Comparison of ENCODE assay signal across 2 cellular contexts in genomic region chr21:46621457-46622182, GRCh38.
TF ChIP-seq lines count a peak whose summit lies in the region.

No MANE protein-coding gene starts in this region.

TF ChIP-seq in SK-N-SH, 30 proteins besides CTCF, POLR2A, EP300 and RAD21 (continued from another document):
- TF ChIP-seq PBX3 (IDR thresholded peaks at IDR 0.05), result no peak
- no peak for TF ChIP-seq USF1 (IDR thresholded peaks at IDR 0.05; ENCODE audit: borderline replicate concordance, low read depth)
- TF ChIP-seq RCOR1 (IDR thresholded peaks at IDR 0.05; ENCODE audit: low read length), result no peak
- TF ChIP-seq TAF1 (IDR thresholded peaks at IDR 0.05; ENCODE audit: borderline replicate concordance, low read depth, low read length), result no peak
- no peak for TF ChIP-seq TEAD4 (IDR thresholded peaks at IDR 0.05; ENCODE audit: borderline replicate concordance, insufficient read depth)
- TF ChIP-seq, protein P1, sequence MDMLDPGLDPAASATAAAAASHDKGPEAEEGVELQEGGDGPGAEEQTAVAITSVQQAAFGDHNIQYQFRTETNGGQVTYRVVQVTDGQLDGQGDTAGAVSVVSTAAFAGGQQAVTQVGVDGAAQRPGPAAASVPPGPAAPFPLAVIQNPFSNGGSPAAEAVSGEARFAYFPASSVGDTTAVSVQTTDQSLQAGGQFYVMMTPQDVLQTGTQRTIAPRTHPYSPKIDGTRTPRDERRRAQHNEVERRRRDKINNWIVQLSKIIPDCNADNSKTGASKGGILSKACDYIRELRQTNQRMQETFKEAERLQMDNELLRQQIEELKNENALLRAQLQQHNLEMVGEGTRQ (IDR thresholded peaks at IDR 0.05; ENCODE audit: borderline replicate concordance, low read depth, low read length), result no peak
- TF ChIP-seq JUND (IDR thresholded peaks at IDR 0.05), result no peak
- no peak for TF ChIP-seq SIN3A (IDR thresholded peaks at IDR 0.05; ENCODE audit: borderline replicate concordance, low read depth, low read length)
- TF ChIP-seq NFIC (IDR thresholded peaks at IDR 0.05; ENCODE audit: borderline replicate concordance), result no peak
- TF ChIP-seq RXRA (IDR thresholded peaks at IDR 0.05; ENCODE audit: borderline replicate concordance, low read depth), result no peak
- no peak for TF ChIP-seq FOXJ3 (CRISPR knock-in tag; IDR thresholded peaks at IDR 0.05)
- TF ChIP-seq, protein P2, sequence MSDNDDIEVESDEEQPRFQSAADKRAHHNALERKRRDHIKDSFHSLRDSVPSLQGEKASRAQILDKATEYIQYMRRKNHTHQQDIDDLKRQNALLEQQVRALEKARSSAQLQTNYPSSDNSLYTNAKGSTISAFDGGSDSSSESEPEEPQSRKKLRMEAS (IDR thresholded peaks at IDR 0.05; ENCODE audit: low read depth), result no peak

TF ChIP-seq in SK-N-SH treated with all-trans-retinoic acid at 6 μM for 48 hours, 23 proteins besides CTCF, POLR2A, EP300 and RAD21 (continued from another document):
- TF ChIP-seq TSHZ2 (CRISPR knock-in tag; IDR thresholded peaks at IDR 0.05) (no peak), ARNTL (CRISPR knock-in tag; IDR thresholded peaks at IDR 0.05; ENCODE audit: borderline replicate concordance, low read depth) (no peak), ZNF8 (CRISPR knock-in tag; IDR thresholded peaks at IDR 0.05) (no peak), ZC3H10 (CRISPR knock-in tag; IDR thresholded peaks at IDR 0.05) (no peak), BACH2 (CRISPR knock-in tag; IDR thresholded peaks at IDR 0.05; ENCODE audit: borderline replicate concordance) (no peak), SNAI2 (CRISPR knock-in tag; IDR thresholded peaks at IDR 0.05) (no peak), ZFP3 (CRISPR knock-in tag; IDR thresholded peaks at IDR 0.05) (no peak), RARB (CRISPR knock-in tag; IDR thresholded peaks at IDR 0.05) (no peak), ZNF70 (CRISPR knock-in tag; IDR thresholded peaks at IDR 0.05) (no peak), OSR1 (CRISPR knock-in tag; IDR thresholded peaks at IDR 0.05) (no peak)
